Comparison of ENCODE assay signal across 13 cellular contexts in the genomic region with DNA sequence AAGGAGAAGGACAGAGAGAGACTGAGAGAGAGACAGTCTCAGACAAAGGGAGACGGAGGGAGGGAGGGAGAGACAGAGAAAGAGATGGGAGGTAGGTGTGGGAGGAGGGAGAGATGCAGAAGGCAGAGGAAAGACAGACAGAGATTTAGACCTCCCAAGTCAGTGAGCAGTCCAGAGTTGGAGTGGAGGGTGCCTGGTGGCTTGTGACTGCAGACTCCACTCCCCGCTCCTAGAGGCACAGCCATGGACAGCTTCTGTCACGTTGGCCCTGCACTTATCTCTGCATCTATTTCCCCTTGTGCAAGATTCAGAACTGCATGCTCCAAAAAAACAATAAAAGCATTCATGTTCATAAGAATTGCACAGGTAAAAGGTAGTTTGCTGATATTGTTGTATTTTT. TPM values are rescaled to one million over a fixed set of nuclear protein-coding genes. Genes with fewer than 3 reads are reported as not detected.
DNase-seq lines count a peak whose midpoint lies in the region; ATAC-seq and TF ChIP-seq lines count a peak whose summit lies in the region.
"Had no signal": no experiment of that assay in that cellular context is flagged by ENCODE, and none has a peak within 500 bp of the region (broad histone marks: within the 10 kb centered on the region; RNA-seq: fewer than 3 reads in every experiment).

No MANE protein-coding gene starts in this region.

- ATAC-seq in activated naive CD8-positive, alpha-beta T cell treated with anti-CD3 and anti-CD28 coated beads, Interleukin-2, amount 50 U/mL, for 24 hours = no peak
- no peak for ATAC-seq in left colon
- ATAC-seq: sciatic nerve had no signal

- peaks cover 7% of the 10 kb centered on the region for H3K36me3 ChIP-seq in CD4-positive, alpha-beta memory T cell (ENCODE audit: insufficient read depth, low read length)

- H3K4me3 Mint-ChIP-seq in CD4-positive, alpha-beta memory T cell = peak overlapping the region; percentile 78 to 100 (median 100)
- peak overlapping the region; percentile 92 for H3K4me3 Mint-ChIP-seq in activated naive CD8-positive, alpha-beta T cell treated with anti-CD3 and anti-CD28 coated beads, Interleukin-2, amount 50 U/mL, for 24 hours
- H3K4me3 Mint-ChIP-seq in nephron progenitor cell = peak overlapping the region; percentile 45

- H3K27me3 ChIP-seq in CD4-positive, alpha-beta memory T cell (ENCODE audit: insufficient read depth, low read length) = no peaks in the 10 kb centered on the region

- no peaks in the 10 kb centered on the region for H3K27me3 Mint-ChIP-seq in CD4-positive, alpha-beta memory T cell
- H3K27me3 Mint-ChIP-seq in activated naive CD8-positive, alpha-beta T cell treated with anti-CD3 and anti-CD28 coated beads, Interleukin-2, amount 50 U/mL, for 24 hours = no peaks in the 10 kb centered on the region
- H3K27me3 Mint-ChIP-seq in nephron progenitor cell (ENCODE audit: low read depth, poor library complexity) = peaks cover 44% of the 10 kb centered on the region

- peak in 1 of 5 donors; percentile 66 for DNase-seq in CD4-positive, alpha-beta memory T cell
- DNase-seq in Kasumi-1 (lab: John Stamatoyannopoulos, UW) (peak; percentile 16 to 21), nephron progenitor cell (no peak), left colon (no peak), NCI-H1092 (lab: John Stamatoyannopoulos, UW) (no peak), DMS53 treated with DMSO at 0.1 percent for 48 hours (lab: John Stamatoyannopoulos, UW; ENCODE audit: unreplicated experiment) (no peak), NCI-H2029 (lab: John Stamatoyannopoulos, UW) (no peak)
- DNase-seq in activated naive CD8-positive, alpha-beta T cell treated with anti-CD3 and anti-CD28 coated beads, Interleukin-2, amount 50 U/mL, for 24 hours = no peak
- DNase-seq: activated CD4-positive, alpha-beta T cell treated with anti-CD3 and anti-CD28 coated beads, Interleukin-2, amount 50 U/mL, for 1 hour; heart right ventricle; MV-4-11; NCI-H774 had no signal

- H3K9me3 Mint-ChIP-seq in CD4-positive, alpha-beta memory T cell = no peaks in the 10 kb centered on the region
- H3K9me3 Mint-ChIP-seq in activated naive CD8-positive, alpha-beta T cell treated with anti-CD3 and anti-CD28 coated beads, Interleukin-2, amount 50 U/mL, for 24 hours = no peaks in the 10 kb centered on the region
- no peaks in the 10 kb centered on the region for H3K9me3 Mint-ChIP-seq in nephron progenitor cell

- peaks cover 45 to 52% of the 10 kb centered on the region in 2 donors for H3K36me3 Mint-ChIP-seq in CD4-positive, alpha-beta memory T cell
- peaks cover 77% of the 10 kb centered on the region for H3K36me3 Mint-ChIP-seq in activated naive CD8-positive, alpha-beta T cell treated with anti-CD3 and anti-CD28 coated beads, Interleukin-2, amount 50 U/mL, for 24 hours (ENCODE audit: low read depth)
- H3K36me3 Mint-ChIP-seq in nephron progenitor cell (ENCODE audit: low read depth) = no peaks in the 10 kb centered on the region

- peak overlapping the region; percentile 33 to 53 for H3K4me3 ChIP-seq in CD4-positive, alpha-beta memory T cell (ENCODE audit: low read length in 2 of 2)

- H3K4me1 ChIP-seq in CD4-positive, alpha-beta memory T cell (ENCODE audit: insufficient read depth, low read length) = peaks cover 99% of the 10 kb centered on the region

- POLR2A ChIA-PET in CD4-positive, alpha-beta memory T cell (lab: Charles Lee; ENCODE audit: partially characterized antibody) = interaction anchor here (0.9 to 32.3 kb wide), 8 partner anchors 4 to 159 kb away, joined by 3 to 2673 read pairs (median 625); a partner anchor contains a TSS

- H3K27ac ChIP-seq in CD4-positive, alpha-beta memory T cell (ENCODE audit: low read depth, low read length) = peak overlapping the region; percentile 90

- H3K4me1 Mint-ChIP-seq in CD4-positive, alpha-beta memory T cell = peaks cover 64 to 100% (median 80%) of the 10 kb centered on the region in 4 donors
- H3K4me1 Mint-ChIP-seq in activated naive CD8-positive, alpha-beta T cell treated with anti-CD3 and anti-CD28 coated beads, Interleukin-2, amount 50 U/mL, for 24 hours = peaks cover 90% of the 10 kb centered on the region
- peaks cover 45% of the 10 kb centered on the region for H3K4me1 Mint-ChIP-seq in nephron progenitor cell

- peak overlapping the region in 6 of 7 donors; percentile 93 to 99 (median 98) for H3K27ac Mint-ChIP-seq in CD4-positive, alpha-beta memory T cell
- H3K27ac Mint-ChIP-seq in activated naive CD8-positive, alpha-beta T cell treated with anti-CD3 and anti-CD28 coated beads, Interleukin-2, amount 50 U/mL, for 24 hours = peak overlapping the region; percentile 96
- H3K27ac Mint-ChIP-seq in nephron progenitor cell = no peak overlapping the region

- no peak for TF ChIP-seq CTCF in nephron progenitor cell (IDR thresholded peaks at IDR 0.05)

- CTCF ChIA-PET in CD4-positive, alpha-beta memory T cell (lab: Charles Lee; ENCODE audit: partially characterized antibody) = interaction anchor here (1.3 to 14.9 kb wide), 9 partner anchors 10 to 110 kb away, joined by 4 to 336 read pairs (median 6); no protein-coding TSS in a partner anchor

- intact Hi-C loops in CD4-positive, alpha-beta memory T cell (cut with micrococcal nuclease) = no loop called here
- intact Hi-C loops in left colon (cut with DNase I, micrococcal nuclease) = no loop called here

- no peaks in the 10 kb centered on the region for H3K9me3 ChIP-seq in CD4-positive, alpha-beta memory T cell (ENCODE audit: control insufficient read depth in 1 of 2, low read length in 2 of 2)
- H3K9me3 ChIP-seq: heart right ventricle had no signal

RNA-seq across cellular contexts. Expression of a gene that starts 10.7 kb away (rescaled TPM):
- total RNA-seq in CD4-positive, alpha-beta memory T cell = 100 to 1,000 TPM; 474 to 479 TPM
- 100 to 1,000 TPM; 116 to 288 TPM for polyA plus RNA-seq in CD4-positive, alpha-beta memory T cell
- 10 to 100 TPM in 1 of 2 donors, 1 to 10 TPM in 1; 5.6 to 11.2 TPM for total RNA-seq in left colon

Comparison
In these comparisons a context has a peak if more than half of its experiments do, and no peak if none do; other contexts are left out.
1. DNase-seq: peak in Kasumi-1 (2 of 2); none in activated naive CD8-positive, alpha-beta T cell treated with anti-CD3 and anti-CD28 coated beads, Interleukin-2, amount 50 U/mL, for 24 hours (single experiment), nephron progenitor cell (single experiment), left colon (0 of 2), NCI-H1092 (single experiment), DMS53 treated with DMSO at 0.1 percent for 48 hours (single experiment) and NCI-H2029 (single experiment).
2. H3K4me3 Mint-ChIP-seq: peak in every context shown above with its lines; median percentile 100 in CD4-positive, alpha-beta memory T cell; 92 in activated naive CD8-positive, alpha-beta T cell treated with anti-CD3 and anti-CD28 coated beads, Interleukin-2, amount 50 U/mL, for 24 hours; 45 in nephron progenitor cell.
3. RNA of a gene that starts 10.7 kb away (total RNA-seq): 474 to 479 TPM in CD4-positive, alpha-beta memory T cell; 5.6 to 11.2 TPM in left colon; every median in the first group is over 10 times any median in the second.